ENCODE assay signal across 20 cellular contexts in genomic region chr14:43981135-43981787, GRCh38.
A peak's percentile ranks its signal among the peaks of the same experiment; 100 is the strongest.
DNase-seq lines count a peak whose midpoint lies in the region; ATAC-seq, FAIRE-seq and TF ChIP-seq lines count a peak whose summit lies in the region.
"Had no signal": no experiment of that assay in that cellular context is flagged by ENCODE, and none has a peak within 500 bp of the region (broad histone marks: within the 10 kb centered on the region; RNA-seq: fewer than 3 reads in every experiment).

No MANE protein-coding gene starts in this region.

- intact Hi-C loops in HepG2 (cut with micrococcal nuclease; ENCODE audit: unreplicated experiment) (no loop called here), CD14-positive monocyte (cut with micrococcal nuclease) (no loop called here)

- FAIRE-seq in D721Med (lab: Jason Lieb, UNC) (peak; percentile 70), HepG2 (lab: Jason Lieb, UNC) (no peak)
- FAIRE-seq: RCC 7860 had no signal

- peaks cover 12% of the 10 kb centered on the region for H3K9me3 ChIP-seq in Karpas-422 (ENCODE audit: low read length)
- no peaks in the 10 kb centered on the region for H3K9me3 ChIP-seq in HepG2 (ENCODE audit: low read length)
- H3K9me3 ChIP-seq in right atrium auricular region: no peaks in the 10 kb centered on the region
- H3K9me3 ChIP-seq: BLaER1 had no signal

- TF ChIP-seq EP300 in HepG2 (IDR thresholded peaks at IDR 0.05; ENCODE audit: low read depth in 2 of 2, low read length in 2 of 2) (no peak), HepG2 (CRISPR knock-in tag; IDR thresholded peaks at IDR 0.05; ENCODE audit: borderline replicate concordance) (no peak)

- no peaks in the 10 kb centered on the region for H3K36me3 Mint-ChIP-seq in CD14-positive monocyte
- H3K36me3 Mint-ChIP-seq: CD8-positive, alpha-beta T cell had no signal

- no peaks in the 10 kb centered on the region for H3K27me3 ChIP-seq in Karpas-422 (ENCODE audit: low read length)
- no peaks in the 10 kb centered on the region for H3K27me3 ChIP-seq in HepG2 (ENCODE audit: control insufficient read depth in 1 of 2, insufficient read depth in 2 of 2, low read length in 2 of 2)
- H3K27me3 ChIP-seq in right atrium auricular region: no peaks in the 10 kb centered on the region
- H3K27me3 ChIP-seq: BLaER1 had no signal

- 4% methylated on average over 3 of the region's 3 CpGs for WGBS in HepG2 (ENCODE audit: low lambda C conversion rate)

- H2AFZ ChIP-seq in Karpas-422 (ENCODE audit: low read length) (peak overlapping the region; percentile 91), HepG2 (ENCODE audit: low read length) (no peak overlapping the region)
- H2AFZ ChIP-seq: GM23248 had no signal

- no peak overlapping the region for H3K4me3 ChIP-seq in Karpas-422 (ENCODE audit: low read length)
- H3K4me3 ChIP-seq in HepG2 (replicated peaks in 1 of 3; ENCODE audit: insufficient read depth in 1 of 3, low read depth in 2 of 3, low read length in 3 of 3): no peak overlapping the region
- no peak overlapping the region for H3K4me3 ChIP-seq in right atrium auricular region
- H3K4me3 ChIP-seq: BLaER1, GM23248 had no signal

- H3K27ac ChIP-seq in Karpas-422 (ENCODE audit: low read length) (no peak overlapping the region), HepG2 (ENCODE audit: extremely low read length, insufficient read depth, low read length) (no peak overlapping the region), right atrium auricular region (no peak overlapping the region)
- H3K27ac ChIP-seq: BLaER1, GM23248 had no signal

- H3K9me3 Mint-ChIP-seq in CD14-positive monocyte: peaks cover 0 to 5% (median 3%) of the 10 kb centered on the region in 7 donors

- peak overlapping the region; percentile 1 for H3K4me2 ChIP-seq in Karpas-422 (ENCODE audit: low read depth, low read length, poor library complexity, severe bottlenecking)
- H3K4me2 ChIP-seq in HepG2 (ENCODE audit: low read depth, low read length): no peak overlapping the region
- H3K4me2 ChIP-seq: BLaER1 had no signal

- H3K9ac ChIP-seq in Karpas-422 (ENCODE audit: low read length) (no peak overlapping the region), HepG2 (ENCODE audit: insufficient read depth, low read depth, low read length) (no peak overlapping the region)
- H3K9ac ChIP-seq: BLaER1, GM23248 had no signal

- DNase-seq in D721Med (ENCODE audit: insufficient read length, low spot score) (no peak), Karpas-422 (no peak), NCI-H510A treated with DMSO at 0.1 percent for 48 hours (lab: John Stamatoyannopoulos, UW) (peak; percentile 35), HepG2 (ENCODE audit: low spot score) (peak; percentile 2), right atrium auricular region (ENCODE audit: low spot score) (no peak), CD14-positive monocyte (ENCODE audit: low spot score) (no peak), SW 1271 (lab: John Stamatoyannopoulos, UW) (no peak)
- DNase-seq: Calu3; CD8-positive, alpha-beta T cell; GM23248; KBM-7; MV-4-11; NCI-H1694 treated with DMSO at 0.1 percent for 48 hours; NCI-H2171; NCI-H524; NK-92 treated with Interleukin-12 subunit alpha and Interleukin-12 subunit beta, amount 100 ng/mL, for 24 hours had no signal

- H3K36me3 ChIP-seq in Karpas-422 (ENCODE audit: insufficient read depth, low read length): no peaks in the 10 kb centered on the region
- H3K36me3 ChIP-seq in HepG2 (replicated peaks in 1 of 2; ENCODE audit: control insufficient read depth in 1 of 2, insufficient read depth in 2 of 2, low read length in 2 of 2): no peaks in the 10 kb centered on the region
- no peaks in the 10 kb centered on the region for H3K36me3 ChIP-seq in right atrium auricular region
- H3K36me3 ChIP-seq: BLaER1 had no signal

- H3K27ac Mint-ChIP-seq in CD14-positive monocyte: no peak overlapping the region
- H3K27ac Mint-ChIP-seq: CD8-positive, alpha-beta T cell had no signal

- no peaks in the 10 kb centered on the region for H3K4me1 Mint-ChIP-seq in CD14-positive monocyte

- no peaks in the 10 kb centered on the region for H3K27me3 Mint-ChIP-seq in CD14-positive monocyte (ENCODE audit: low read depth in 3 of 3)

- no peak for TF ChIP-seq POLR2A in HepG2 (IDR thresholded peaks at IDR 0.05; ENCODE audit: insufficient read depth in 1 of 2, low read depth in 2 of 2, low read length in 2 of 2)

- TF ChIP-seq RAD21 in HepG2 (CRISPR knock-in tag; IDR thresholded peaks at IDR 0.05): no peak

- ATAC-seq in HepG2: peak; percentile 59; the same call in 2 of the 3 replicates
- ATAC-seq: CD8-positive, alpha-beta T cell; HCT116; Right ventricle myocardium inferior had no signal

- H3K4me3 Mint-ChIP-seq in CD14-positive monocyte: no peak overlapping the region
- H3K4me3 Mint-ChIP-seq: CD8-positive, alpha-beta T cell had no signal

- in situ Hi-C loops in HepG2 (cut with HindIII; ENCODE audit: extremely low pct_ligation_motif_present, low pct_unique_long_range_greater_than_20kb): no loop called here

- TF ChIP-seq CTCF in D721Med (IDR thresholded peaks at IDR 0.05; ENCODE audit: insufficient read depth, missing control alignments) (no peak), HepG2 (CRISPR knock-in tag; IDR thresholded peaks at IDR 0.05) (no peak), right atrium auricular region (IDR thresholded peaks at IDR 0.05) (no peak), CD14-positive monocyte (IDR thresholded peaks at IDR 0.05) (no peak)

- CTCF ChIA-PET in HepG2 (lab: Yijun Ruan, JAX; ENCODE audit: low intra/inter-chr PET ratio, low total read pairs): no interaction called here

- H3K9me2 ChIP-seq in Karpas-422 (replicated peaks; ENCODE audit: insufficient read depth, low read length): no peaks in the 10 kb centered on the region

- POLR2A ChIA-PET in HepG2 (lab: Yijun Ruan, JAX): no interaction called here

- no TSS peak for BruUV-seq in HepG2 (replicated peaks; lab: Mats Ljungman, UMichigan)

- H3K4me1 ChIP-seq in Karpas-422 (ENCODE audit: low read length) (peaks cover 8% of the 10 kb centered on the region), HepG2 (ENCODE audit: insufficient read depth, low read length) (0 out of 2 replicates have a peak, but pooled peaks cover 8% of the 10 kb centered on the region), right atrium auricular region (no peaks in the 10 kb centered on the region)
- H3K4me1 ChIP-seq: BLaER1 had no signal

- H3K79me2 ChIP-seq in Karpas-422 (ENCODE audit: low read length) (no peaks in the 10 kb centered on the region), HepG2 (ENCODE audit: insufficient read depth, low read length) (no peaks in the 10 kb centered on the region)

- H4K20me1 ChIP-seq in Karpas-422 (ENCODE audit: insufficient read depth, low read depth, low read length) (no peaks in the 10 kb centered on the region), HepG2 (ENCODE audit: insufficient read depth, low read length) (no peaks in the 10 kb centered on the region)
- H4K20me1 ChIP-seq: BLaER1 had no signal

TF ChIP-seq in HepG2, 621 proteins besides CTCF, POLR2A, EP300 and RAD21 (continues in another document):
- TF ChIP-seq BCL6 (CRISPR knock-in tag; IDR thresholded peaks at IDR 0.05): peak; percentile 72
- peak; percentile 86 to 87 for TF ChIP-seq MAFK (conservative IDR thresholded peaks at IDR 0.05 in 1 of 2, IDR thresholded peaks at IDR 0.05 in 1 of 2; ENCODE audit: low read length in 2 of 2)
- no peak for TF ChIP-seq ZNF367 (CRISPR knock-in tag; IDR thresholded peaks at IDR 0.05; ENCODE audit: borderline replicate concordance)
- TF ChIP-seq ZNF800 (CRISPR knock-in tag; IDR thresholded peaks at IDR 0.05): no peak
- 0 out of 2 replicates have a peak, but pooled peaks have one; percentile 12 for TF ChIP-seq FOXA3 (CRISPR knock-in tag; IDR thresholded peaks at IDR 0.05)
- TF ChIP-seq MXI1 (IDR thresholded peaks at IDR 0.05; ENCODE audit: borderline replicate concordance, low read depth, low read length): no peak
- peak; percentile 85 for TF ChIP-seq MAFF (IDR thresholded peaks at IDR 0.05; ENCODE audit: low read depth, low read length)

Comparison
In these comparisons a context has a peak if more than half of its experiments do, and no peak if none do; other contexts are left out.
1. DNase-seq: peak in NCI-H510A treated with DMSO at 0.1 percent for 48 hours (single experiment) and HepG2 (single experiment); none in D721Med (single experiment), Karpas-422 (single experiment), right atrium auricular region (single experiment), CD14-positive monocyte (single experiment) and SW 1271 (0 of 2).